Comparison of ENCODE assay signal across 8 cellular contexts in genomic region chr5:126508962-126509279, GRCh38.
A peak's percentile ranks its signal among the peaks of the same experiment; 100 is the strongest.
DNase-seq lines count a peak whose midpoint lies in the region; ATAC-seq lines count a peak whose summit lies in the region.

No MANE protein-coding gene starts in this region.

- H3K27me3 Mint-ChIP-seq in CD8-positive, alpha-beta memory T cell: no peaks in the 10 kb centered on the region
- no peaks in the 10 kb centered on the region for H3K27me3 Mint-ChIP-seq in central memory CD8-positive, alpha-beta T cell
- H3K27me3 Mint-ChIP-seq in naive thymus-derived CD4-positive, alpha-beta T cell: no peaks in the 10 kb centered on the region

- CTCF ChIA-PET in CD8-positive, alpha-beta memory T cell (lab: Charles Lee): interaction anchor here (1.1 kb wide), 1 partner anchor 9 kb away, joined by 7 read pairs; no protein-coding TSS in a partner anchor
- CTCF ChIA-PET in naive thymus-derived CD4-positive, alpha-beta T cell (lab: Charles Lee): interaction anchor here (0.7 to 1.5 kb wide), 3 partner anchors 10 to 155 kb away, joined by 3 to 4 read pairs (median 3); no protein-coding TSS in a partner anchor

- H3K4me1 ChIP-seq in CD8-positive, alpha-beta memory T cell (ENCODE audit: insufficient read depth, low read length): peaks cover 26% of the 10 kb centered on the region
- H3K4me1 ChIP-seq in naive thymus-derived CD4-positive, alpha-beta T cell (ENCODE audit: control insufficient read depth in 2 of 2, insufficient read depth in 2 of 2, low read length in 2 of 2): peaks cover 5 to 39% of the 10 kb centered on the region in 2 donors

- no peaks in the 10 kb centered on the region for H3K36me3 ChIP-seq in CD8-positive, alpha-beta memory T cell (ENCODE audit: insufficient read depth, low read length)
- H3K36me3 ChIP-seq in naive thymus-derived CD4-positive, alpha-beta T cell (ENCODE audit: control insufficient read depth in 2 of 3, insufficient read depth in 3 of 3, low read length in 3 of 3): no peaks in the 10 kb centered on the region

- H3K4me3 ChIP-seq in CD8-positive, alpha-beta memory T cell (ENCODE audit: low read length): peak overlapping the region; percentile 27
- H3K4me3 ChIP-seq in naive thymus-derived CD4-positive, alpha-beta T cell (ENCODE audit: low read length): peak overlapping the region; percentile 11

- peaks cover 27 to 31% (median 28%) of the 10 kb centered on the region in 3 donors for H3K4me1 Mint-ChIP-seq in CD8-positive, alpha-beta memory T cell
- peaks cover 10% of the 10 kb centered on the region for H3K4me1 Mint-ChIP-seq in central memory CD8-positive, alpha-beta T cell
- H3K4me1 Mint-ChIP-seq in naive thymus-derived CD4-positive, alpha-beta T cell: peaks cover 11 to 75% (median 65%) of the 10 kb centered on the region in 7 donors

- no peaks in the 10 kb centered on the region for H3K9me3 ChIP-seq in CD8-positive, alpha-beta memory T cell (ENCODE audit: low read length)
- no peaks in the 10 kb centered on the region for H3K9me3 ChIP-seq in naive thymus-derived CD4-positive, alpha-beta T cell (ENCODE audit: control insufficient read depth in 2 of 3, low read length in 3 of 3)

- intact Hi-C loops in naive thymus-derived CD4-positive, alpha-beta T cell (cut with micrococcal nuclease): loop anchor here in 1 of 2 donors (1.0 to 10.0 kb wide), 7 partner anchors 9 to 1576 kb away; partner anchors contain the start of genes GRAMD2B, LMNB1, PHAX and SLC12A2

- peaks cover 0 to 4% (median 0%) of the 10 kb centered on the region in 3 donors for H3K36me3 Mint-ChIP-seq in CD8-positive, alpha-beta memory T cell
- no peaks in the 10 kb centered on the region for H3K36me3 Mint-ChIP-seq in central memory CD8-positive, alpha-beta T cell (ENCODE audit: insufficient read depth)
- H3K36me3 Mint-ChIP-seq in naive thymus-derived CD4-positive, alpha-beta T cell: peaks cover 0 to 11% (median 4%) of the 10 kb centered on the region in 5 donors

- DNase-seq in CD8-positive, alpha-beta memory T cell: no peak
- DNase-seq in MV-4-11 (lab: John Stamatoyannopoulos, UW) (peak; percentile 81), NCI-H510A (lab: John Stamatoyannopoulos, UW) (no peak), AG08396 (ENCODE audit: low spot score) (no peak)
- DNase-seq in central memory CD8-positive, alpha-beta T cell (ENCODE audit: low spot score in 2 of 2): no peak
- peak in 6 of 9 donors; percentile 17 to 68 (median 49) for DNase-seq in naive thymus-derived CD4-positive, alpha-beta T cell

- no peak for ATAC-seq in central memory CD8-positive, alpha-beta T cell (replicated peaks; ENCODE audit: extremely low read depth, poor library complexity, severe bottlenecking)
- peak; percentile 81 for ATAC-seq in naive thymus-derived CD4-positive, alpha-beta T cell
- ATAC-seq in HG03469 (IDR thresholded peaks at IDR 0.05; ENCODE audit: unreplicated experiment) (no peak), HG02678 (IDR thresholded peaks at IDR 0.05; ENCODE audit: unreplicated experiment) (no peak)

- H3K4me3 Mint-ChIP-seq in CD8-positive, alpha-beta memory T cell: peak overlapping the region; percentile 58 to 90 (median 81)
- peak overlapping the region; percentile 50 for H3K4me3 Mint-ChIP-seq in central memory CD8-positive, alpha-beta T cell
- H3K4me3 Mint-ChIP-seq in naive thymus-derived CD4-positive, alpha-beta T cell: peak overlapping the region; percentile 36 to 91 (median 83)

- no peaks in the 10 kb centered on the region for H3K27me3 ChIP-seq in CD8-positive, alpha-beta memory T cell (ENCODE audit: insufficient read depth, low read length, poor library complexity, severe bottlenecking)
- no peaks in the 10 kb centered on the region for H3K27me3 ChIP-seq in naive thymus-derived CD4-positive, alpha-beta T cell (ENCODE audit: control insufficient read depth in 2 of 2, insufficient read depth in 2 of 2, low read length in 2 of 2)

- no peak overlapping the region for H3K27ac ChIP-seq in CD8-positive, alpha-beta memory T cell (ENCODE audit: low read depth, low read length)
- peak overlapping the region; percentile 64 for H3K27ac ChIP-seq in naive thymus-derived CD4-positive, alpha-beta T cell (ENCODE audit: low read depth, low read length)

- H3K27ac Mint-ChIP-seq in CD8-positive, alpha-beta memory T cell: peak overlapping the region; percentile 6 to 99 (median 88)
- peak overlapping the region; percentile 76 for H3K27ac Mint-ChIP-seq in central memory CD8-positive, alpha-beta T cell (ENCODE audit: low read depth)
- peak overlapping the region; percentile 77 to 97 (median 93) for H3K27ac Mint-ChIP-seq in naive thymus-derived CD4-positive, alpha-beta T cell

- no peaks in the 10 kb centered on the region for H3K9me3 Mint-ChIP-seq in CD8-positive, alpha-beta memory T cell
- H3K9me3 Mint-ChIP-seq in central memory CD8-positive, alpha-beta T cell: no peaks in the 10 kb centered on the region
- peaks cover 0 to 10% (median 0%) of the 10 kb centered on the region in 11 donors for H3K9me3 Mint-ChIP-seq in naive thymus-derived CD4-positive, alpha-beta T cell

- POLR2A ChIA-PET in CD8-positive, alpha-beta memory T cell (lab: Charles Lee): no interaction called here
- POLR2A ChIA-PET in naive thymus-derived CD4-positive, alpha-beta T cell (lab: Charles Lee): interaction anchor here (0.7 to 1.5 kb wide), 6 partner anchors 59 to 720 kb away, joined by 3 to 7 read pairs (median 4); partner anchors contain the start of gene GRAMD2B

Comparison
In these comparisons a context has a peak if more than half of its experiments do, and no peak if none do; other contexts are left out.
1. DNase-seq: peak in MV-4-11 (single experiment) and naive thymus-derived CD4-positive, alpha-beta T cell (6 of 9); none in CD8-positive, alpha-beta memory T cell (0 of 5), central memory CD8-positive, alpha-beta T cell (0 of 2), NCI-H510A (single experiment) and AG08396 (single experiment).
2. Peak in every context shown above with its lines, with median percentiles within 50 percentile points of each other: H3K27ac Mint-ChIP-seq and H3K4me3 Mint-ChIP-seq.